8 cellular contexts compared by ENCODE assay signal in the genomic region with DNA sequence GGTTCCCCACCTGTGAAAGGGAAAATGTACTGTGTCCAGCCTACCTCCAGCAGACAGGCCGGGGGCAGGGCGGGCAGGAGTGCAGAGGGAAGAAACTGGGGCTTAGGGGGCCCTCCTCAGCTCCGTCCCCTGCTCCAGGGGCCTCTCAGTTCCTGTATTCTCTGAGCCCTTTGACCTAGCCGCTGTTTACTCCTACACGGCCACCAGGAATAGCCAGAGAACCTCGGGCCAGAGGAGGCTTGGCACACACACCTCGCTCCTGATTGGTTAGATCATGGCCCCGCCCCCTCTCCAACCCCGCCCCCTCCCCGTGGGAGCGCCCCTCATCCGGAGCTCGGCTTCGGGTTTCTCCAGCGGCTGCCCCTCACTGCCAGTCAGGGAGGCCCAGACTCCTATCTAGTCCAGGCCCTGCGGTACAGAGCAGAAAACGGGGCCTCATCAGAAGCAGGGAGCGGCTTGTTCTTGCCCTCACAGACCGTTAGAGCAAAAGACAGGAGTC. TPM values are rescaled to one million over a fixed set of nuclear protein-coding genes. Genes with fewer than 3 reads are reported as not detected.
DNase-seq lines count a peak whose midpoint lies in the region; ATAC-seq and TF ChIP-seq lines count a peak whose summit lies in the region.

No MANE protein-coding gene starts in this region.

- no peak overlapping the region for H2AFZ ChIP-seq in OCI-LY1 (ENCODE audit: low read length)

- no peak overlapping the region for H3K9ac ChIP-seq in OCI-LY1 (ENCODE audit: low read length)

- H3K79me2 ChIP-seq in OCI-LY1 (ENCODE audit: insufficient read depth, low read length): no peaks in the 10 kb centered on the region

- peak; percentile 88 for ATAC-seq in left lobe of liver
- peak; percentile 39 for ATAC-seq in stimulated activated memory B cell treated with anti-CD40 and anti-IgM and Interleukin-4, amounts not matched to agents 10 μg/mL and 1 μg/mL and 100 μg/mL, for 72 hours
- no peak for ATAC-seq in HG03095 (IDR thresholded peaks at IDR 0.05; ENCODE audit: unreplicated experiment)
- ATAC-seq in GM19397 (IDR thresholded peaks at IDR 0.05; ENCODE audit: unreplicated experiment): no peak

- no peaks in the 10 kb centered on the region for H4K20me1 ChIP-seq in OCI-LY1 (ENCODE audit: insufficient read depth, low read length)

- H3K4me3 ChIP-seq in OCI-LY1 (ENCODE audit: low read depth, low read length, poor library complexity, severe bottlenecking): peak overlapping the region; percentile 37

- peaks cover 46% of the 10 kb centered on the region for H3K4me1 ChIP-seq in OCI-LY1 (ENCODE audit: insufficient read depth, low read length, severe bottlenecking)

- peak; percentile 42 for DNase-seq in NCI-H2227 (lab: John Stamatoyannopoulos, UW; ENCODE audit: unreplicated experiment)
- no peak for DNase-seq in NCI-H2227 treated with DMSO at 0.1 percent for 48 hours (lab: John Stamatoyannopoulos, UW)
- DNase-seq in left lobe of liver (ENCODE audit: low spot score): peak; percentile 90

- no peaks in the 10 kb centered on the region for H3K27me3 Mint-ChIP-seq in stimulated activated memory B cell treated with anti-CD40 and anti-IgM and Interleukin-4, amounts not matched to agents 10 μg/mL and 1 μg/mL and 100 μg/mL, for 72 hours

- no peaks in the 10 kb centered on the region for H3K27me3 ChIP-seq in OCI-LY1 (ENCODE audit: insufficient read depth, low read length)

- TF ChIP-seq CTCF in OCI-LY1 (IDR thresholded peaks at IDR 0.05; ENCODE audit: low read length): no peak

- H3K9me3 Mint-ChIP-seq in stimulated activated memory B cell treated with anti-CD40 and anti-IgM and Interleukin-4, amounts not matched to agents 10 μg/mL and 1 μg/mL and 100 μg/mL, for 72 hours: no peaks in the 10 kb centered on the region

- H3K27ac ChIP-seq in OCI-LY1 (ENCODE audit: low read depth, low read length, poor library complexity, severe bottlenecking) (no peak overlapping the region), cingulate gyrus (ENCODE audit: low read depth, low read length) (peak overlapping the region; percentile 89)

- peaks cover 55% of the 10 kb centered on the region for H3K36me3 Mint-ChIP-seq in stimulated activated memory B cell treated with anti-CD40 and anti-IgM and Interleukin-4, amounts not matched to agents 10 μg/mL and 1 μg/mL and 100 μg/mL, for 72 hours

- no peaks in the 10 kb centered on the region; the same call in 1 of the 2 replicates for H3F3A ChIP-seq in OCI-LY1 (ENCODE audit: insufficient read depth, low read length)

- H3K4me2 ChIP-seq in OCI-LY1 (ENCODE audit: low read length): peak overlapping the region; percentile 51

- H3K36me3 ChIP-seq in OCI-LY1 (ENCODE audit: insufficient read depth, low read length): peaks cover 48% of the 10 kb centered on the region

- H3K27ac Mint-ChIP-seq in stimulated activated memory B cell treated with anti-CD40 and anti-IgM and Interleukin-4, amounts not matched to agents 10 μg/mL and 1 μg/mL and 100 μg/mL, for 72 hours: no peak overlapping the region

- H3K9me3 ChIP-seq in OCI-LY1 (ENCODE audit: low read length): peaks cover 8% of the 10 kb centered on the region; the same call in 1 of the 2 replicates

- H3K4me3 Mint-ChIP-seq in stimulated activated memory B cell treated with anti-CD40 and anti-IgM and Interleukin-4, amounts not matched to agents 10 μg/mL and 1 μg/mL and 100 μg/mL, for 72 hours: peak overlapping the region; percentile 29

- peaks cover 54% of the 10 kb centered on the region for H3K4me1 Mint-ChIP-seq in stimulated activated memory B cell treated with anti-CD40 and anti-IgM and Interleukin-4, amounts not matched to agents 10 μg/mL and 1 μg/mL and 100 μg/mL, for 72 hours

- H3K9me2 ChIP-seq in OCI-LY1 (ENCODE audit: low read depth, low read length): no peaks in the 10 kb centered on the region

RNA-seq across cellular contexts. Expression of gene ST6GALNAC6, which starts 2.2 kb away (rescaled TPM):
- total RNA-seq in left lobe of liver: 35.2 TPM

RNA-seq across cellular contexts. Expression of gene ST6GALNAC4, which starts 19.6 kb away (rescaled TPM):
- total RNA-seq in left lobe of liver: 5.9 TPM

RNA-seq across cellular contexts. Expression of gene AK1, which starts 19.8 kb away (rescaled TPM):
- total RNA-seq in left lobe of liver: 42.6 TPM

RNA-seq across cellular contexts. Expression of gene PIP5KL1, which starts 33.3 kb away (rescaled TPM):
- total RNA-seq in left lobe of liver: 0.40 TPM

RNA-seq across cellular contexts. Expression of gene DPM2, which starts 40.4 kb away (rescaled TPM):
- 12.4 TPM for total RNA-seq in left lobe of liver

Comparison
In these comparisons a context has a peak if more than half of its experiments do, and no peak if none do; other contexts are left out.
1. ATAC-seq: peak in left lobe of liver (single experiment) and stimulated activated memory B cell treated with anti-CD40 and anti-IgM and Interleukin-4, amounts not matched to agents 10 μg/mL and 1 μg/mL and 100 μg/mL, for 72 hours (single experiment); none in HG03095 (single experiment) and GM19397 (single experiment).